8 cellular contexts compared by ENCODE assay signal in the genomic region with DNA sequence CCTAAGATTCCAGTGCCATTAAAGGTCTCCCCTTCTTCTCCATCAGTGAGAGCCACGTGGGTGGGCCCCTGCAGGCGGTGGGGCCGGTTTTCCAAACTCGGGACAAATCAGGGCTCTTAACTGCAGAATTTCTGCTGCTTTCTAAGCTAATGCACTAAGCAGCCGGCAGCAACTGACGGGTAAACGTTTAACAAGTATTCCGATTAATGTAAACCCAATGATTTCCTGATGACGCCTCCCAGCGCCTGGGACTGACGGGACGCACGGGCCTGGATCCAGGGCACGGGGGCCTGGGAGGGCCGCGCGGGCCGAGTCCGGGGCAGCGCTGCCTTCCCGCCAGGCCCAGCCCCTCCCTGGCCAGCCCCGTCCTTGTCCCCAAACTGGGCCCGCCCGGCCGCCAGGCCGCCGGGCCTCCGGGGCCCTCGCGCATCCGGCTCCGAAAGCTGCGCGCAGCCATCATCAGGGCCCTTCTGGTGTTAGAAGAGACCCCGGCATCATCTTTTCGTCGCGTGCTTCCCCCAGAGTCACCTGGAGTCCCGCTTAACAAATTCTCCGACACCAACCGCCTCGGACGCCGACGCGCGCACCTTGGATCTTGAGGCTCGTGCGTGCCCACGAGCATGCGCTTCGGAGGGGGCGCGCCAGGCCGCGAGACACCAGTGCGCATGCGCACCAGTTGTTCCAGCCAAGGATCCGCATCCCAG. TPM values are rescaled to one million over a fixed set of nuclear protein-coding genes. Genes with fewer than 3 reads are reported as not detected.
DNase-seq lines count a peak whose midpoint lies in the region; ATAC-seq, FAIRE-seq and TF ChIP-seq lines count a peak whose summit lies in the region.

A gene (minus strand): TSS at position 616 of the 704 bp plus-strand sequence. CDS start 1,812 bp downstream, outside the sequence.

- CTCF ChIA-PET in A549 (lab: Yijun Ruan, JAX): interaction anchor here (0.7 to 1.8 kb wide), 3 partner anchors 37 to 233 kb away, joined by 3 to 10 read pairs (median 3); no protein-coding TSS in a partner anchor

- H3K27ac ChIP-seq in A549: peak within 1 kb of the TSS; percentile 83 to 93
- H3K27ac ChIP-seq in colonic mucosa: peak within 1 kb of the TSS; percentile 85
- peak within 1 kb of the TSS; percentile 80 for H3K27ac ChIP-seq in layer of hippocampus (ENCODE audit: low read depth, low read length)

- H3K4me3 Mint-ChIP-seq in activated CD4-positive, alpha-beta T cell treated with anti-CD3 and anti-CD28 coated beads, Interleukin-2, amount 10 ng/mL, durations not matched to agents 24 days and 14 days: peak within 1 kb of the TSS; percentile 92

- POLR2A ChIA-PET in A549 (lab: Yijun Ruan, JAX): interaction anchor here (0.9 to 1.0 kb wide), 2 partner anchors 13 to 18 kb away, joined by 3 read pairs; a partner anchor contains a TSS

- no peak for FAIRE-seq in A549 (lab: Jason Lieb, UNC)

- peaks cover 53% of the 10 kb centered on the region for H3K36me3 Mint-ChIP-seq in activated CD4-positive, alpha-beta T cell treated with anti-CD3 and anti-CD28 coated beads, Interleukin-2, amount 10 ng/mL, durations not matched to agents 24 days and 14 days (ENCODE audit: low read depth)

- peaks cover 60% of the 10 kb centered on the region for H3K4me1 Mint-ChIP-seq in activated CD4-positive, alpha-beta T cell treated with anti-CD3 and anti-CD28 coated beads, Interleukin-2, amount 10 ng/mL, durations not matched to agents 24 days and 14 days

- H3K4me3 ChIP-seq in A549 (peak within 1 kb of the TSS; percentile 53), colonic mucosa (peak within 1 kb of the TSS; percentile 58)

- H3K36me3 ChIP-seq in colonic mucosa: no peaks in the 10 kb centered on the region

- TF ChIP-seq RAD21 in A549 (conservative IDR thresholded peaks at IDR 0.05 in 1 of 2, IDR thresholded peaks at IDR 0.05 in 1 of 2): no peak; a peak in 1 of 5 replicates

- 1% methylated on average over 44 of the region's 59 CpGs for WGBS in A549 (ENCODE audit: missing lambda C conversion rate)

- H3K4me1 ChIP-seq in A549 (peaks cover 9% of the 10 kb centered on the region; the same call in 1 of the 3 replicates), colonic mucosa (no peaks in the 10 kb centered on the region)

- H3K27me3 ChIP-seq in colonic mucosa (no peaks in the 10 kb centered on the region), layer of hippocampus (ENCODE audit: control insufficient read depth, insufficient read depth, low read length) (no peaks in the 10 kb centered on the region)

- H3K9ac ChIP-seq in colonic mucosa (ENCODE audit: low read depth in 2 of 2, low read length in 2 of 2): peak within 1 kb of the TSS; percentile 75

- ATAC-seq in A549 (peak; percentile 93 to 94), GM18907 (IDR thresholded peaks at IDR 0.05; ENCODE audit: unreplicated experiment) (peak; percentile 59), HG03378 (IDR thresholded peaks at IDR 0.05; ENCODE audit: unreplicated experiment) (peak; percentile 57)

- peak within 1 kb of the TSS; percentile 84 for H3K4me2 ChIP-seq in A549

- intact Hi-C loops in activated CD4-positive, alpha-beta T cell treated with anti-CD3 and anti-CD28 coated beads, Interleukin-2, amount 10 ng/mL, durations not matched to agents 24 days and 14 days (cut with micrococcal nuclease): loop anchor here (2.0 kb wide), 1 partner anchor 18 kb away; a partner anchor contains a TSS
- intact Hi-C loops in colonic mucosa (cut with DNase I): no loop called here

- TF ChIP-seq EP300 in A549 (IDR thresholded peaks at IDR 0.05): no peak

- TF ChIP-seq CTCF in A549 (IDR thresholded peaks at IDR 0.05) (no peak), colonic mucosa (IDR thresholded peaks at IDR 0.05) (no peak)

- H3K27ac Mint-ChIP-seq in activated CD4-positive, alpha-beta T cell treated with anti-CD3 and anti-CD28 coated beads, Interleukin-2, amount 10 ng/mL, durations not matched to agents 24 days and 14 days: peak within 1 kb of the TSS; percentile 97

- peak; percentile 72 for TF ChIP-seq POLR2A in A549 (IDR thresholded peaks at IDR 0.05; ENCODE audit: low read length)

- H3K9me3 ChIP-seq in A549: no peaks in the 10 kb centered on the region
- no peaks in the 10 kb centered on the region for H3K9me3 ChIP-seq in colonic mucosa

- DNase-seq in A549 (ENCODE audit: low read depth in 1 of 2, low spot score in 1 of 2) (peak; percentile 93), NCI-H510A treated with DMSO at 0.1 percent for 48 hours (lab: John Stamatoyannopoulos, UW) (peak; percentile 85), colonic mucosa (peak; percentile 90)
- DNase-seq in activated CD4-positive, alpha-beta T cell treated with anti-CD3 and anti-CD28 coated beads, Interleukin-2, amount 10 ng/mL, durations not matched to agents 24 days and 14 days: peak; percentile 94
- DNase-seq in stimulated activated CD4-positive, alpha-beta T cell treated with anti-CD3 and anti-CD28 coated beads, Interleukin-1b, Interleukin-23, amount 100 ng/mL, for 24 hours (ENCODE audit: low read depth in 4 of 4, low spot score in 1 of 4): peak; percentile 50 to 70 (median 66)

- no peaks in the 10 kb centered on the region for H3K9me3 Mint-ChIP-seq in activated CD4-positive, alpha-beta T cell treated with anti-CD3 and anti-CD28 coated beads, Interleukin-2, amount 10 ng/mL, durations not matched to agents 24 days and 14 days

- H3K27me3 Mint-ChIP-seq in activated CD4-positive, alpha-beta T cell treated with anti-CD3 and anti-CD28 coated beads, Interleukin-2, amount 10 ng/mL, durations not matched to agents 24 days and 14 days: no peaks in the 10 kb centered on the region

TF ChIP-seq in A549, 52 proteins besides CTCF, POLR2A, EP300 and RAD21 (continues in another document):
- TF ChIP-seq KDM1A (IDR thresholded peaks at IDR 0.05; ENCODE audit: low read depth) (no peak), ZFP36 (IDR thresholded peaks at IDR 0.05; ENCODE audit: borderline replicate concordance, partially characterized antibody) (no peak), POLR2AphosphoS2 (conservative IDR thresholded peaks at IDR 0.05; ENCODE audit: low read length) (no peak), FOSL2 (IDR thresholded peaks at IDR 0.05) (no peak), FOSL2 (CRISPR knock-in tag; IDR thresholded peaks at IDR 0.05) (no peak)
- TF ChIP-seq, protein P1, sequence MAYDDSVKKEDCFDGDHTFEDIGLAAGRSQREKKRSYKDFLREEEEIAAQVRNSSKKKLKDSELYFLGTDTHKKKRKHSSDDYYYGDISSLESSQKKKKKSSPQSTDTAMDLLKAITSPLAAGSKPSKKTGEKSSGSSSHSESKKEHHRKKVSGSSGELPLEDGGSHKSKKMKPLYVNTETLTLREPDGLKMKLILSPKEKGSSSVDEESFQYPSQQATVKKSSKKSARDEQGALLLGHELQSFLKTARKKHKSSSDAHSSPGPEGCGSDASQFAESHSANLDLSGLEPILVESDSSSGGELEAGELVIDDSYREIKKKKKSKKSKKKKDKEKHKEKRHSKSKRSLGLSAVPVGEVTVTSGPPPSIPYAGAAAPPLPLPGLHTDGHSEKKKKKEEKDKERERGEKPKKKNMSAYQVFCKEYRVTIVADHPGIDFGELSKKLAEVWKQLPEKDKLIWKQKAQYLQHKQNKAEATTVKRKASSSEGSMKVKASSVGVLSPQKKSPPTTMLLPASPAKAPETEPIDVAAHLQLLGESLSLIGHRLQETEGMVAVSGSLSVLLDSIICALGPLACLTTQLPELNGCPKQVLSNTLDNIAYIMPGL (CRISPR knock-in tag; IDR thresholded peaks at IDR 0.05; ENCODE audit: borderline replicate concordance): no peak
- TF ChIP-seq, protein P2, sequence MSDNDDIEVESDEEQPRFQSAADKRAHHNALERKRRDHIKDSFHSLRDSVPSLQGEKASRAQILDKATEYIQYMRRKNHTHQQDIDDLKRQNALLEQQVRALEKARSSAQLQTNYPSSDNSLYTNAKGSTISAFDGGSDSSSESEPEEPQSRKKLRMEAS (IDR thresholded peaks at IDR 0.05): peak; percentile 97
- TF ChIP-seq, protein P3, sequence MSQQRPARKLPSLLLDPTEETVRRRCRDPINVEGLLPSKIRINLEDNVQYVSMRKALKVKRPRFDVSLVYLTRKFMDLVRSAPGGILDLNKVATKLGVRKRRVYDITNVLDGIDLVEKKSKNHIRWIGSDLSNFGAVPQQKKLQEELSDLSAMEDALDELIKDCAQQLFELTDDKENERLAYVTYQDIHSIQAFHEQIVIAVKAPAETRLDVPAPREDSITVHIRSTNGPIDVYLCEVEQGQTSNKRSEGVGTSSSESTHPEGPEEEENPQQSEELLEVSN (IDR thresholded peaks at IDR 0.05; ENCODE audit: borderline replicate concordance, low read depth): peak; percentile 96
- TF ChIP-seq, protein P4, sequence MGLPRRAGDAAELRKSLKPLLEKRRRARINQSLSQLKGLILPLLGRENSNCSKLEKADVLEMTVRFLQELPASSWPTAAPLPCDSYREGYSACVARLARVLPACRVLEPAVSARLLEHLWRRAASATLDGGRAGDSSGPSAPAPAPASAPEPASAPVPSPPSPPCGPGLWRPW (IDR thresholded peaks at IDR 0.05): no peak

RNA-seq across cellular contexts. Expression of the gene that starts here (rescaled TPM):
- polyA plus RNA-seq in A549 (2011; rRNA removed) (30.8 and 32.3 TPM in 2 replicates), A549 (2017; fragmentation: RNase III; extraction: RNeasy Plus Mini Kit Qiagen cat#74134 plus additional on column Dnase treatment) (15.2 to 16.2 TPM (median 16.0 TPM) in 3 replicates)
- polyA plus RNA-seq in A549 (2012; cell fraction: cytosol; rRNA removed): 8.4 and 9.1 TPM in 2 replicates
- 11.5 and 18.4 TPM in 2 replicates for polyA plus RNA-seq in A549 (2012; cell fraction: nucleus; rRNA removed)
- polyA minus RNA-seq in A549 (2011; rRNA and poly(A)+ RNA removed): 36.8 and 41.8 TPM in 2 replicates
- 27.7 and 28.3 TPM in 2 replicates for total RNA-seq in activated CD4-positive, alpha-beta T cell treated with anti-CD3 and anti-CD28 coated beads, Interleukin-2, amount 10 ng/mL, durations not matched to agents 24 days and 14 days
- 10 to 100 TPM; 24.2 to 25.9 TPM for total RNA-seq in colonic mucosa

Comparison
In these comparisons a context has a peak if more than half of its experiments do, and no peak if none do; other contexts are left out.
1. Peak in every context shown above with its lines: DNase-seq, ATAC-seq, H3K4me3 ChIP-seq and H3K27ac ChIP-seq.